Comparison of ENCODE assay signal across 27 cellular contexts in genomic region chr7:155131090-155131489, GRCh38.
"Had no signal": no experiment of that assay in that cellular context is flagged by ENCODE, and none has a peak within 500 bp of the region (broad histone marks: within the 10 kb centered on the region; RNA-seq: fewer than 3 reads in every experiment).

No MANE protein-coding gene starts in this region.

- H3K27me3 ChIP-seq: stomach, suprapubic skin, testis, thyroid gland, tibial artery, tibial nerve, transverse colon, uterus, vagina had no signal

- H3K4me1 Mint-ChIP-seq: stimulated activated effector memory CD8-positive, alpha-beta T cell treated with anti-CD3 and anti-CD28 coated beads, Interleukin-12 subunit alpha, Interleukin-12 subunit beta, amount 100 ng/mL, for 72 hours; stimulated activated memory B cell treated with anti-CD40 and anti-IgM and Interleukin-4, amounts not matched to agents 10 μg/mL and 1 μg/mL and 100 μg/mL, for 72 hours; stimulated activated naive B cell treated with anti-CD40 and anti-IgM and Interleukin-4, amounts not matched to agents 10 μg/mL and 1 μg/mL and 100 μg/mL, for 72 hours; stimulated activated naive CD8-positive, alpha-beta T cell treated with anti-CD3 and anti-CD28 coated beads, Interleukin-15, amount 100 ng/mL, for 72 hours had no signal

- ATAC-seq: stimulated activated memory B cell treated with anti-CD40 and anti-IgM and Interleukin-4, amounts not matched to agents 10 μg/mL and 1 μg/mL and 100 μg/mL, for 72 hours; stimulated activated naive B cell treated with anti-CD40 and anti-IgM and Interleukin-4, amounts not matched to agents 10 μg/mL and 1 μg/mL and 100 μg/mL, for 72 hours; stimulated activated naive CD8-positive, alpha-beta T cell treated with anti-CD3 and anti-CD28 coated beads, Interleukin-15, amount 100 ng/mL, for 72 hours; stimulated activated naive CD8-positive, alpha-beta T cell treated with anti-CD3 and anti-CD28 coated beads, Interleukin-15, Interleukin-2, amounts not matched to agents 100 U/mL and 50 U/mL, for 24 hours had no signal

- H3K36me3 Mint-ChIP-seq: stimulated activated effector memory CD8-positive, alpha-beta T cell treated with anti-CD3 and anti-CD28 coated beads, Interleukin-12 subunit alpha, Interleukin-12 subunit beta, amount 100 ng/mL, for 72 hours; stimulated activated memory B cell treated with anti-CD40 and anti-IgM and Interleukin-4, amounts not matched to agents 10 μg/mL and 1 μg/mL and 100 μg/mL, for 72 hours; stimulated activated naive B cell treated with anti-CD40 and anti-IgM and Interleukin-4, amounts not matched to agents 10 μg/mL and 1 μg/mL and 100 μg/mL, for 72 hours; type B pancreatic cell had no signal

- H3K4me3 ChIP-seq: stomach, suprapubic skin, testis, thoracic aorta, thyroid gland, tibial artery, tibial nerve, transverse colon, uterus, vagina had no signal

- H3K27ac ChIP-seq: stomach, suprapubic skin, testis, thoracic aorta, thyroid gland, tibial artery, tibial nerve, transverse colon, uterus, vagina had no signal

- H3K36me3 ChIP-seq: stomach, suprapubic skin, thoracic aorta, thyroid gland, tibial artery, tibial nerve, transverse colon, uterus, vagina had no signal

- H3K9me3 ChIP-seq: stomach, suprapubic skin, testis, thoracic aorta, thyroid gland, tibial artery, transverse colon, uterus, vagina had no signal

- H3K9me3 Mint-ChIP-seq: stimulated activated effector memory CD8-positive, alpha-beta T cell treated with anti-CD3 and anti-CD28 coated beads, Interleukin-12 subunit alpha, Interleukin-12 subunit beta, amount 100 ng/mL, for 72 hours; stimulated activated memory B cell treated with anti-CD40 and anti-IgM and Interleukin-4, amounts not matched to agents 10 μg/mL and 1 μg/mL and 100 μg/mL, for 72 hours; stimulated activated naive CD8-positive, alpha-beta T cell treated with anti-CD3 and anti-CD28 coated beads, Interleukin-15, amount 100 ng/mL, for 72 hours; stimulated activated naive CD8-positive, alpha-beta T cell treated with anti-CD3 and anti-CD28 coated beads, Interleukin-15, Interleukin-2, amounts not matched to agents 100 ng/mL and 50 ng/mL, for 24 hours; type B pancreatic cell had no signal

- H3K4me1 ChIP-seq: stomach, suprapubic skin, testis, thyroid gland, tibial artery, tibial nerve, transverse colon, uterus, vagina had no signal

- H3K27ac Mint-ChIP-seq: stimulated activated effector memory CD8-positive, alpha-beta T cell treated with anti-CD3 and anti-CD28 coated beads, Interleukin-12 subunit alpha, Interleukin-12 subunit beta, amount 100 ng/mL, for 72 hours; stimulated activated memory B cell treated with anti-CD40 and anti-IgM and Interleukin-4, amounts not matched to agents 10 μg/mL and 1 μg/mL and 100 μg/mL, for 72 hours; stimulated activated naive B cell treated with anti-CD40 and anti-IgM and Interleukin-4, amounts not matched to agents 10 μg/mL and 1 μg/mL and 100 μg/mL, for 72 hours; stimulated activated naive CD8-positive, alpha-beta T cell treated with anti-CD3 and anti-CD28 coated beads, Interleukin-15, amount 100 ng/mL, for 72 hours; stimulated activated naive CD8-positive, alpha-beta T cell treated with anti-CD3 and anti-CD28 coated beads, Interleukin-15, Interleukin-2, amounts not matched to agents 100 ng/mL and 50 ng/mL, for 24 hours; type B pancreatic cell had no signal

- H3K27me3 Mint-ChIP-seq: stimulated activated naive CD8-positive, alpha-beta T cell treated with anti-CD3 and anti-CD28 coated beads, Interleukin-15, Interleukin-2, amounts not matched to agents 100 ng/mL and 50 ng/mL, for 24 hours; type B pancreatic cell had no signal

- DNase-seq: stimulated activated CD4-positive, alpha-beta T cell treated with anti-CD3 and anti-CD28 coated beads, Interleukin-1b, Interleukin-23, amount 100 ng/mL, for 48 hours; stimulated activated CD4-positive, alpha-beta T cell treated with anti-CD3 and anti-CD28 coated beads, Interleukin-2, amount 100 ng/mL, for 24 hours; stimulated activated CD4-positive, alpha-beta T cell treated with anti-CD3 and anti-CD28 coated beads, Interleukin-4, amount 100 ng/mL, for 1 hour; stimulated activated CD4-positive, alpha-beta T cell treated with anti-CD3 and anti-CD28 coated beads, Interleukin-4, amount 100 ng/mL, for 24 hours; stimulated activated CD4-positive, alpha-beta T cell treated with anti-CD3 and anti-CD28 coated beads, Interleukin-4, amount 100 ng/mL, for 4 hours; stimulated activated CD8-positive, alpha-beta memory T cell treated with anti-CD3 and anti-CD28 coated beads, Interleukin-4, amount 100 ng/mL, for 48 hours; stimulated activated naive B cell treated with anti-CD40 and anti-IgM and Interleukin-4, amounts not matched to agents 10 μg/mL and 1 μg/mL and 100 μg/mL, for 72 hours; stimulated activated naive CD4-positive, alpha-beta T cell; stimulated activated naive CD4-positive, alpha-beta T cell treated with Interleukin-2 at 50 U/mL for 16 hours; stimulated activated naive CD8-positive, alpha-beta T cell treated with anti-CD3 and anti-CD28 coated beads, Interleukin-15, amount 100 ng/mL, for 72 hours; stimulated activated naive CD8-positive, alpha-beta T cell treated with anti-CD3 and anti-CD28 coated beads, Interleukin-15, Interleukin-2, amounts not matched to agents 100 U/mL and 50 U/mL, for 24 hours; stomach; substantia nigra; testis; thyroid gland; tibial artery; transverse colon; trophoblast cell; uterus had no signal

- H3K4me3 Mint-ChIP-seq: stimulated activated effector memory CD8-positive, alpha-beta T cell treated with anti-CD3 and anti-CD28 coated beads, Interleukin-12 subunit alpha, Interleukin-12 subunit beta, amount 100 ng/mL, for 72 hours; stimulated activated memory B cell treated with anti-CD40 and anti-IgM and Interleukin-4, amounts not matched to agents 10 μg/mL and 1 μg/mL and 100 μg/mL, for 72 hours; stimulated activated naive B cell treated with anti-CD40 and anti-IgM and Interleukin-4, amounts not matched to agents 10 μg/mL and 1 μg/mL and 100 μg/mL, for 72 hours; stimulated activated naive CD8-positive, alpha-beta T cell treated with anti-CD3 and anti-CD28 coated beads, Interleukin-15, amount 100 ng/mL, for 72 hours; stimulated activated naive CD8-positive, alpha-beta T cell treated with anti-CD3 and anti-CD28 coated beads, Interleukin-15, Interleukin-2, amounts not matched to agents 100 ng/mL and 50 ng/mL, for 24 hours; type B pancreatic cell had no signal
